8 cellular contexts compared by ENCODE assay signal in the genomic region with DNA sequence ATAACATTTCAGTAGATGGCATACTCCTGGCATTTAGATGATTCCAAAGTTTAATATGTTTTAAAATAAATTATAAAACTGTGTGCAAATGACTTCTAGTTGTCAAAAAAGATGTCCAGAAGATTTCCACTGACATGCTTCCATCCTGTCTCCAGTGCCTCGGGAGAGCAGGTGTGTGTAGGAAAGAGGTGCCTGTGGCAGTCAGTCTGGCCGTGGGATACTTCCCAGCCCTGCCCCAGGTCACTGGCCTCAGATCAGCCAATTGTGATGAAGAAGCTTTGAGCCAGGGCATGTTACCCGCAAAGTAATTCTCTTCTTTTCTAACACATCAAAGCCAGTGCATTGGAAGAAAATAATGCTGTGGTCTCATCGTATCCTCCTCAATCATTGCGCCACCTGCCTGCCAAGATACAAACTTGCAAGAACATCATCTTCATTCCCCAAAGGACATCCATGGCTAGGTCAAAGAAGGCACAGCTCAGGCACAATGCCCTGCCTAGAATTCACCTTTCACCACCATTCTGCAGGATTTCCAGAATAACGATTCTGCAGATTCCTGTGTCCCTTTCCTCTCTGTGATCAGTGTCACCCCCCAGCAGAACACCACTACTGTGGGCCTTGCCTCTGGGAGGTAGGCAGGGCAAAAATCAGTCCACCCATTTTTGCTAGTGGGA. TPM values are rescaled to one million over a fixed set of nuclear protein-coding genes. Genes with fewer than 3 reads are reported as not detected.
DNase-seq lines count a peak whose midpoint lies in the region; ATAC-seq, FAIRE-seq and TF ChIP-seq lines count a peak whose summit lies in the region.

No MANE protein-coding gene starts in this region.

- no peak for TF ChIP-seq EP300 in K562 (IDR thresholded peaks at IDR 0.05; ENCODE audit: low read length)
- no peak for TF ChIP-seq EP300 in HepG2 (IDR thresholded peaks at IDR 0.05; ENCODE audit: low read depth in 2 of 2, low read length in 2 of 2)
- no peak for TF ChIP-seq EP300 in HepG2 (CRISPR knock-in tag; IDR thresholded peaks at IDR 0.05; ENCODE audit: borderline replicate concordance)

- H3K9ac ChIP-seq in K562 (ENCODE audit: insufficient read depth in 1 of 2, low read depth in 2 of 2, low read length in 2 of 2) = no peak overlapping the region
- H3K9ac ChIP-seq in HepG2 (ENCODE audit: insufficient read depth, low read depth, low read length) = no peak overlapping the region

- H2AFZ ChIP-seq in K562 (ENCODE audit: low read depth, low read length) = no peak overlapping the region
- H2AFZ ChIP-seq in HepG2 (ENCODE audit: low read length) = no peak overlapping the region

- TF ChIP-seq RAD21 in K562 (CRISPR knock-in tag; conservative IDR thresholded peaks at IDR 0.05 in 1 of 2, IDR thresholded peaks at IDR 0.05 in 1 of 2) (peak; percentile 40 to 77; a peak in 3 of 4 replicates), HepG2 (CRISPR knock-in tag; IDR thresholded peaks at IDR 0.05) (no peak)

- H3K27ac ChIP-seq in K562 (ENCODE audit: extremely low read depth, low read depth, low read length) = no peak overlapping the region
- no peak overlapping the region for H3K27ac ChIP-seq in HepG2 (ENCODE audit: extremely low read length, insufficient read depth, low read length)

- ATAC-seq in K562 = peak; percentile 87
- peak; percentile 50 for ATAC-seq in HepG2
- no peak for ATAC-seq in HG02840 (IDR thresholded peaks at IDR 0.05; ENCODE audit: low FRiP score, unreplicated experiment)

- CTCF ChIA-PET in K562 (lab: Yijun Ruan, JAX; ENCODE audit: low intra/inter-chr PET ratio) (interaction anchor here (0.9 to 2.1 kb wide), 7 partner anchors 14 to 479 kb away, joined by 3 to 19 read pairs (median 5); no protein-coding TSS in a partner anchor), HepG2 (lab: Yijun Ruan, JAX; ENCODE audit: low intra/inter-chr PET ratio, low total read pairs) (interaction anchor here (1.0 to 4.8 kb wide), 4 partner anchors 252 to 478 kb away, joined by 3 to 77 read pairs (median 19); no protein-coding TSS in a partner anchor)

- no peaks in the 10 kb centered on the region for H3K9me3 ChIP-seq in K562 (replicated peaks; ENCODE audit: control insufficient read depth, insufficient read depth, low read depth, low read length)
- H3K9me3 ChIP-seq in HepG2 (ENCODE audit: low read length) = no peaks in the 10 kb centered on the region

- under 1% methylated on average over 6 of the region's 6 CpGs for WGBS in K562 (ENCODE audit: insufficient coverage, low coverage, missing lambda C conversion rate)
- WGBS in HepG2 (ENCODE audit: low lambda C conversion rate) = 3% methylated on average over 5 of the region's 6 CpGs

- no peak overlapping the region for H3K4me3 ChIP-seq in K562
- H3K4me3 ChIP-seq in HepG2 (replicated peaks in 1 of 3; ENCODE audit: insufficient read depth in 1 of 3, low read depth in 2 of 3, low read length in 3 of 3) = no peak overlapping the region

- H3K79me2 ChIP-seq in K562 (ENCODE audit: control insufficient read depth, insufficient read depth, low read length) = no peaks in the 10 kb centered on the region
- no peaks in the 10 kb centered on the region for H3K79me2 ChIP-seq in HepG2 (ENCODE audit: insufficient read depth, low read length)

- in situ Hi-C loops in K562 (cut with MboI) = loop anchor here (5.0 to 25.0 kb wide), 2 partner anchors 257 to 477 kb away; no protein-coding TSS in a partner anchor
- in situ Hi-C loops in HepG2 (cut with HindIII; ENCODE audit: extremely low pct_ligation_motif_present, low pct_unique_long_range_greater_than_20kb) = loop anchor here (5.0 to 10.0 kb wide), 4 partner anchors 149 to 467 kb away; no protein-coding TSS in a partner anchor

- BruUV-seq in K562 (replicated peaks; lab: Mats Ljungman, UMichigan) (no TSS peak), HepG2 (replicated peaks; lab: Mats Ljungman, UMichigan) (no TSS peak)

- no peaks in the 10 kb centered on the region for H3K36me3 ChIP-seq in K562 (ENCODE audit: control insufficient read depth, insufficient read depth, low read length)
- H3K36me3 ChIP-seq in HepG2 (replicated peaks in 1 of 2; ENCODE audit: control insufficient read depth in 1 of 2, insufficient read depth in 2 of 2, low read length in 2 of 2) = no peaks in the 10 kb centered on the region

- no peak overlapping the region for H3K4me2 ChIP-seq in K562 (ENCODE audit: insufficient read depth, low read length)
- no peak overlapping the region for H3K4me2 ChIP-seq in HepG2 (ENCODE audit: low read depth, low read length)

- no peaks in the 10 kb centered on the region; the same call in 1 of the 2 replicates for H4K20me1 ChIP-seq in K562 (replicated peaks; ENCODE audit: control insufficient read depth, insufficient read depth, low read length)
- no peaks in the 10 kb centered on the region for H4K20me1 ChIP-seq in HepG2 (ENCODE audit: insufficient read depth, low read length)

- FAIRE-seq in K562 (lab: Jason Lieb, UNC) (peak; percentile 94), HepG2 (lab: Jason Lieb, UNC) (peak; percentile 28)

- no peaks in the 10 kb centered on the region; a peak in 1 of 5 replicates for H3K4me1 ChIP-seq in K562 (replicated peaks in 1 of 2; ENCODE audit: control insufficient read depth in 2 of 2, insufficient read depth in 2 of 2, low read length in 2 of 2)
- H3K4me1 ChIP-seq in HepG2 (ENCODE audit: insufficient read depth, low read length) = peaks cover under 1% of the 10 kb centered on the region; the same call in 1 of the 2 replicates

- POLR2A ChIA-PET in K562 (lab: Yijun Ruan, JAX) = interaction anchor here (0.7 kb wide), 1 partner anchor 247 kb away, joined by 3 read pairs; no protein-coding TSS in a partner anchor
- POLR2A ChIA-PET in HepG2 (lab: Yijun Ruan, JAX) = no interaction called here

- H3K27me3 ChIP-seq in K562 (ENCODE audit: control insufficient read depth in 2 of 2, insufficient read depth in 2 of 2, low read length in 2 of 2) = peaks cover 3 to 9% of the 10 kb centered on the region in 2 experiments; a peak in 1 of 5 replicates
- peaks cover under 1 to 5% of the 10 kb centered on the region in 2 experiments; a peak in 2 of 5 replicates for H3K27me3 ChIP-seq in HepG2 (ENCODE audit: control insufficient read depth in 1 of 2, insufficient read depth in 2 of 2, low read length in 2 of 2)

- DNase-seq in AML-193 (lab: John Stamatoyannopoulos, UW) = peak; percentile 32 to 37
- peak; percentile 38 for DNase-seq in NCI-H226
- DNase-seq in K562 (ENCODE audit: extremely low read depth in 1 of 4, low spot score in 3 of 4) = peak; percentile 50 to 61 (median 58)
- peak; percentile 27 for DNase-seq in HepG2 (ENCODE audit: low spot score)
- no peak for DNase-seq in NK-92 (lab: John Stamatoyannopoulos, UW; ENCODE audit: unreplicated experiment)
- no peak for DNase-seq in stimulated activated naive CD4-positive, alpha-beta T cell treated with Interleukin-2 at 50 U/mL for 16 hours (lab: John Stamatoyannopoulos, UW)

- intact Hi-C loops in K562 (cut with micrococcal nuclease) (loop anchor here (2.0 to 10.0 kb wide), 5 partner anchors 109 to 479 kb away; no protein-coding TSS in a partner anchor), HepG2 (cut with micrococcal nuclease; ENCODE audit: unreplicated experiment) (loop anchor here (1.0 to 5.0 kb wide), 2 partner anchors 252 to 470 kb away; no protein-coding TSS in a partner anchor)

- peak; percentile 74 for TF ChIP-seq CTCF in GM12872 (IDR thresholded peaks at IDR 0.05; ENCODE audit: insufficient read depth, low read depth, low read length)
- TF ChIP-seq CTCF in K562 (IDR thresholded peaks at IDR 0.05 in 2 of 3, conservative IDR thresholded peaks at IDR 0.05 in 1 of 3; ENCODE audit: insufficient read depth in 2 of 3, low read depth in 1 of 3, low read length in 3 of 3) = peak; percentile 72 to 77 (median 76)
- TF ChIP-seq CTCF in HepG2 (CRISPR knock-in tag; IDR thresholded peaks at IDR 0.05) = peak; percentile 72

- H3K9me1 ChIP-seq in K562 (ENCODE audit: control insufficient read depth, insufficient read depth, low read length) = no peaks in the 10 kb centered on the region

- no peak for TF ChIP-seq POLR2A in K562 (conservative IDR thresholded peaks at IDR 0.05)
- TF ChIP-seq POLR2A in HepG2 (IDR thresholded peaks at IDR 0.05; ENCODE audit: insufficient read depth in 1 of 2, low read depth in 2 of 2, low read length in 2 of 2) = no peak

RNA-seq across cellular contexts. Expression of a gene that starts 6.3 kb away (rescaled TPM):
- total RNA-seq in K562 (2011; cell fraction: chromatin; rRNA removed; ENCODE audit: low replicate concordance) = 0.69 and 1.8 TPM in 2 replicates
- 0.50 and 0.79 TPM in 2 replicates for total RNA-seq in K562 (2011; cell fraction: nucleolus; rRNA removed)
- total RNA-seq in K562 (2011; cell fraction: nucleoplasm; rRNA removed) = 0.46 and 0.81 TPM in 2 replicates
- total RNA-seq in K562 (2014; rRNA removed) = 0.20 TPM in 1 of 2 replicates, not detected in the other
- 0.15 and 0.41 TPM in 2 replicates for total RNA-seq in K562 (2014; rRNA removed; fragmentation: Illumina TruSeq; extraction: Trizol)
- total RNA-seq in K562 (2015; rRNA removed; fragmentation: Illumina TruSeq; extraction: Trizol) = 0.08 and 0.18 TPM in 2 replicates
- total RNA-seq in K562 (2021) = 0.27 and 0.95 TPM in 2 replicates
- 0.01 and 0.04 TPM in 2 replicates for polyA plus RNA-seq in K562 (2011; rRNA removed)
- 0.01 TPM in 1 of 2 replicates, not detected in the other for polyA plus RNA-seq in K562 (2011; cell fraction: cytosol; rRNA removed)
- polyA plus RNA-seq in K562 (2011; cell fraction: nucleus; rRNA removed) = 0.11 and 0.13 TPM in 2 replicates
- polyA plus RNA-seq in K562 (2012) = 0.04 and 0.84 TPM in 2 replicates
- polyA plus RNA-seq in K562 (2014; fragmentation: Illumina TruSeq; extraction: Trizol) = 0.04 and 0.06 TPM in 2 replicates
- polyA plus RNA-seq in K562 (2014; fragmentation: Nextera tagmentation; extraction: Ambion mirVana) = not detected
- polyA plus RNA-seq in K562 (2014; rRNA removed) = not detected in 2 replicates
- 0.12 and 0.14 TPM in 2 replicates for polyA minus RNA-seq in K562 (2011; rRNA and poly(A)+ RNA removed)
- not detected in 2 replicates for polyA minus RNA-seq in K562 (2011; cell fraction: cytosol; rRNA and poly(A)+ RNA removed)
- 0.13 and 0.33 TPM in 2 replicates for polyA minus RNA-seq in K562 (2011; cell fraction: nucleus; rRNA and poly(A)+ RNA removed)
- total RNA-seq in HepG2 (2016; rRNA removed; fragmentation: Illumina TruSeq; extraction: Trizol) = 0.02 TPM in 1 of 2 replicates, not detected in the other
- total RNA-seq in HepG2 (2016; cell fraction: cytosol; rRNA removed; fragmentation: Illumina TruSeq; extraction: Trizol; ENCODE audit: low read depth) = not detected in 2 replicates
- not detected in 2 replicates for total RNA-seq in HepG2 (2016; cell fraction: insoluble cytoplasmic fraction; rRNA removed; fragmentation: Illumina TruSeq; extraction: Trizol)
- not detected in 2 replicates for total RNA-seq in HepG2 (2016; cell fraction: membrane; rRNA removed; fragmentation: Illumina TruSeq; extraction: Trizol)
- not detected in 2 replicates for total RNA-seq in HepG2 (2016; cell fraction: nucleus; rRNA removed; fragmentation: Illumina TruSeq; extraction: Trizol)
- not detected in 2 replicates for polyA plus RNA-seq in HepG2 (2011; rRNA removed)
- polyA plus RNA-seq in HepG2 (2011; cell fraction: cytosol; rRNA removed) = not detected in 2 replicates
- 0.07 TPM in 1 of 2 replicates, not detected in the other for polyA plus RNA-seq in HepG2 (2011; cell fraction: nucleus; rRNA removed)
- polyA plus RNA-seq in HepG2 (2012) = not detected in 2 replicates
- polyA plus RNA-seq in HepG2 (2016; cell fraction: cytosol; fragmentation: Illumina TruSeq; extraction: Trizol; ENCODE audit: low read depth) = not detected in 2 replicates
- polyA plus RNA-seq in HepG2 (2016; cell fraction: insoluble cytoplasmic fraction; fragmentation: Illumina TruSeq; extraction: Trizol; ENCODE audit: low read depth) = not detected in 2 replicates
- not detected in 2 replicates for polyA plus RNA-seq in HepG2 (2016; cell fraction: membrane; fragmentation: Illumina TruSeq; extraction: Trizol; ENCODE audit: low read depth)
- polyA plus RNA-seq in HepG2 (2016; cell fraction: nucleus; fragmentation: Illumina TruSeq; extraction: Trizol; ENCODE audit: insufficient read depth, low read depth) = not detected in 2 replicates
- polyA minus RNA-seq in HepG2 (2011; rRNA and poly(A)+ RNA removed; ENCODE audit: low replicate concordance) = 0.28 TPM in 1 of 2 replicates, not detected in the other
- not detected in 2 replicates for polyA minus RNA-seq in HepG2 (2011; cell fraction: cytosol; rRNA and poly(A)+ RNA removed)
- not detected in 2 replicates for polyA minus RNA-seq in HepG2 (2011; cell fraction: nucleus; rRNA and poly(A)+ RNA removed)

Comparison
In these comparisons a context has a peak if more than half of its experiments do, and no peak if none do; other contexts are left out.
1. DNase-seq: peak in AML-193 (2 of 2), NCI-H226 (single experiment), K562 (4 of 4) and HepG2 (single experiment); none in NK-92 (single experiment) and stimulated activated naive CD4-positive, alpha-beta T cell treated with Interleukin-2 at 50 U/mL for 16 hours (single experiment).
2. Peak in every context shown above with its lines, with median percentiles within 50 percentile points of each other: CTCF ChIP-seq.